Comparison of ENCODE assay signal across 8 cellular contexts in the genomic region with DNA sequence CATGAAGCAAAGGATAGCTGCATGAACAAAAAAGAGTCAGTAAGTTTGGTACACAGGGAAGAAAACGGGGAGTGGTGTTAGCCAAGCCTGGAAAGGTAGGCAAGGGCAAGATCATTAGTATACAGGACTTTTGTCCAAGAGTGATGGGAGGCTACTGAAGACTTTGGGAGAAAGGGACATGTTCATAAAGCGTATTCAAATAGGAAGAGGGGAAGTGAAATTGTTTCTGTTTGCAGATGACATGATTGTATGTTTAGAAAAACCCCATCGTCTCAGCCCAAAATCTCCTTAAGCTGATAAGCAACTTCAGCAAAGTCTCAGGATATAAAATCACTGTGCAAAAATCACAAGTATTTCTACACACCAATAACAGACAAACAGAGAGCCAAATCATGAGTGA.
"Had no signal": no experiment of that assay in that cellular context is flagged by ENCODE, and none has a peak within 500 bp of the region (broad histone marks: within the 10 kb centered on the region; RNA-seq: fewer than 3 reads in every experiment).

No MANE protein-coding gene starts in this region.

- DNase-seq: GM23248, GOT3, H7, HFFc6, KBM-7 had no signal

- H3K27me3 Mint-ChIP-seq: IgD-negative memory B cell had no signal

- H3K27ac Mint-ChIP-seq: HFFc6, IgD-negative memory B cell had no signal

- H3K4me3 Mint-ChIP-seq: HFFc6 had no signal

- ATAC-seq: HCT116, HepG2 had no signal
